ENCODE assay signal across 17 cellular contexts in genomic region chr17:45649796-45650195, GRCh38.
A peak's percentile ranks its signal among the peaks of the same experiment; 100 is the strongest.
DNase-seq lines count a peak whose midpoint lies in the region; ATAC-seq and TF ChIP-seq lines count a peak whose summit lies in the region.
"Had no signal": no experiment of that assay in that cellular context is flagged by ENCODE, and none has a peak within 500 bp of the region (broad histone marks: within the 10 kb centered on the region; RNA-seq: fewer than 3 reads in every experiment).

No MANE protein-coding gene starts in this region.

- no peaks in the 10 kb centered on the region for H3K9me2 ChIP-seq in SK-N-SH

- no peak for TF ChIP-seq EP300 in SK-N-SH (IDR thresholded peaks at IDR 0.05; ENCODE audit: borderline replicate concordance in 1 of 2, low read depth in 1 of 2, low read length in 1 of 2)

- no peaks in the 10 kb centered on the region for H4K20me1 ChIP-seq in SK-N-SH (ENCODE audit: insufficient read depth)

- in situ Hi-C loops in G401 (cut with HindIII; ENCODE audit: low sequenced_read_pairs) = loop anchor here (5.0 kb wide), 1 partner anchor 38 kb away; no protein-coding TSS in a partner anchor

- no peaks in the 10 kb centered on the region for H3F3A ChIP-seq in SK-N-SH (replicated peaks; ENCODE audit: insufficient read depth)

- DNase-seq in G401 (ENCODE audit: low spot score) = peak; percentile 53
- peak; percentile 45 for DNase-seq in cerebellar cortex (ENCODE audit: low spot score)
- DNase-seq in neural crest cell (ENCODE audit: low read depth, low spot score) = no peak
- DNase-seq in upper lobe of right lung = peak; percentile 35
- DNase-seq in SK-N-SH = no peak
- no peak for DNase-seq in GM10266 (ENCODE audit: extremely low spot score)
- DNase-seq: 8988T; Calu3; CD4-positive, alpha-beta memory T cell; COR-L47; DMS53; DMS79 treated with DMSO at 0.1 percent for 48 hours; GDM1; H7; HCEC 1CT had no signal

- H3K4me1 ChIP-seq in upper lobe of right lung = no peaks in the 10 kb centered on the region
- no peaks in the 10 kb centered on the region for H3K4me1 ChIP-seq in SK-N-SH (ENCODE audit: control insufficient read depth in 1 of 2, insufficient read depth in 2 of 2, low read depth in 1 of 2, low read length in 1 of 2)

- H3K9me3 Mint-ChIP-seq in neural crest cell = no peaks in the 10 kb centered on the region
- H3K9me3 Mint-ChIP-seq: CD4-positive, alpha-beta memory T cell; GM23338 had no signal

- no peak for TF ChIP-seq RAD21 in SK-N-SH (IDR thresholded peaks at IDR 0.05; ENCODE audit: low read length)

- H3K9ac ChIP-seq in SK-N-SH = no peak overlapping the region

- peaks cover 30% of the 10 kb centered on the region for H3K27me3 ChIP-seq in upper lobe of right lung
- peaks cover 5% of the 10 kb centered on the region; the same call in 1 of the 2 replicates for H3K27me3 ChIP-seq in SK-N-SH (ENCODE audit: insufficient read depth)

- peak overlapping the region; percentile 45 for H3K27ac Mint-ChIP-seq in neural crest cell (ENCODE audit: unreplicated experiment)

- no peak overlapping the region for H3K4me2 ChIP-seq in SK-N-SH

- H3K4me3 Mint-ChIP-seq in neural crest cell = no peak overlapping the region
- H3K4me3 Mint-ChIP-seq: CD4-positive, alpha-beta memory T cell; GM23338 had no signal

- POLR2A ChIA-PET in SK-N-SH (lab: Yijun Ruan, JAX) = no interaction called here

- 66% methylated on average over 3 of the region's 5 CpGs for whole genome bisulfite sequencing in SK-N-SH (ENCODE audit: low lambda C conversion rate)

- H3K36me3 Mint-ChIP-seq in neural crest cell (ENCODE audit: low read depth) = no peaks in the 10 kb centered on the region

- H3K4me1 Mint-ChIP-seq in neural crest cell = no peaks in the 10 kb centered on the region

- H3K27ac ChIP-seq in upper lobe of right lung (no peak overlapping the region), SK-N-SH (ENCODE audit: low read depth in 2 of 2, low read length in 1 of 2) (no peak overlapping the region)

- CTCF ChIA-PET in SK-N-SH (lab: Yijun Ruan, JAX) = interaction anchor here (1.0 to 6.8 kb wide), 2 partner anchors 182 to 202 kb away, joined by 3 to 38 read pairs; no protein-coding TSS in a partner anchor

- intact Hi-C loops in upper lobe of right lung (cut with DNase I) = loop anchor here (10.0 kb wide), 1 partner anchor 185 kb away; no protein-coding TSS in a partner anchor

- H3K36me3 ChIP-seq in upper lobe of right lung = no peaks in the 10 kb centered on the region
- H3K36me3 ChIP-seq in SK-N-SH (replicated peaks in 1 of 2; ENCODE audit: control insufficient read depth in 1 of 2, insufficient read depth in 2 of 2, low read length in 1 of 2) = no peaks in the 10 kb centered on the region

- no peak overlapping the region for H3K4me3 ChIP-seq in upper lobe of right lung
- H3K4me3 ChIP-seq in SK-N-SH (ENCODE audit: low read depth in 2 of 2, low read length in 1 of 2) = no peak overlapping the region
- H3K4me3 ChIP-seq: GM23338 had no signal

- H3K79me2 ChIP-seq in SK-N-SH (ENCODE audit: insufficient read depth) = no peaks in the 10 kb centered on the region

- ATAC-seq in upper lobe of right lung (no peak), GM21447 (IDR thresholded peaks at IDR 0.05; ENCODE audit: unreplicated experiment) (no peak)
- ATAC-seq: GM23338 had no signal

- H3K9me3 ChIP-seq in upper lobe of right lung = no peaks in the 10 kb centered on the region
- H3K9me3 ChIP-seq in SK-N-SH = no peaks in the 10 kb centered on the region

- H3K27me3 Mint-ChIP-seq in neural crest cell (ENCODE audit: low read depth) = no peaks in the 10 kb centered on the region

- TF ChIP-seq CTCF in neural crest cell (conservative IDR thresholded peaks at IDR 0.05) = no peak
- no peak for TF ChIP-seq CTCF in upper lobe of right lung (IDR thresholded peaks at IDR 0.05)
- TF ChIP-seq CTCF in SK-N-SH (IDR thresholded peaks at IDR 0.05) = no peak
- no peak for TF ChIP-seq CTCF in GM10266 (IDR thresholded peaks at IDR 0.05; ENCODE audit: control insufficient read depth, insufficient read depth, low read depth, missing control alignments)

- H2AFZ ChIP-seq in SK-N-SH (ENCODE audit: low read depth) = no peak overlapping the region
- H2AFZ ChIP-seq: GM23338 had no signal

TF ChIP-seq in SK-N-SH, 30 proteins besides CTCF, POLR2A, EP300 and RAD21:
- TF ChIP-seq POLR2AphosphoS5 (IDR thresholded peaks at IDR 0.05; ENCODE audit: low read depth, low read length) = no peak
- no peak for TF ChIP-seq FOSL2 (IDR thresholded peaks at IDR 0.05; ENCODE audit: borderline replicate concordance, low read depth)
- no peak for TF ChIP-seq FOXJ3 (CRISPR knock-in tag; IDR thresholded peaks at IDR 0.05)
- TF ChIP-seq IRF3 (IDR thresholded peaks at IDR 0.05; ENCODE audit: low read depth, low read length) = no peak
- TF ChIP-seq TAF1 (IDR thresholded peaks at IDR 0.05; ENCODE audit: borderline replicate concordance, low read depth, low read length) = no peak
- no peak for TF ChIP-seq MAX (IDR thresholded peaks at IDR 0.05; ENCODE audit: low read depth)
- no peak for TF ChIP-seq SMC3 (IDR thresholded peaks at IDR 0.05; ENCODE audit: low read depth, low read length)
- no peak for TF ChIP-seq RFX5 (IDR thresholded peaks at IDR 0.05; ENCODE audit: low read length)
TF ChIP-seq in SK-N-SH: peak in this region for 0.

Comparison
In these comparisons a context has a peak if more than half of its experiments do, and no peak if none do; other contexts are left out.
1. DNase-seq: peak in G401 (single experiment), cerebellar cortex (single experiment) and upper lobe of right lung (single experiment); none in neural crest cell (single experiment), SK-N-SH (single experiment) and GM10266 (single experiment).